In the genomic region with DNA sequence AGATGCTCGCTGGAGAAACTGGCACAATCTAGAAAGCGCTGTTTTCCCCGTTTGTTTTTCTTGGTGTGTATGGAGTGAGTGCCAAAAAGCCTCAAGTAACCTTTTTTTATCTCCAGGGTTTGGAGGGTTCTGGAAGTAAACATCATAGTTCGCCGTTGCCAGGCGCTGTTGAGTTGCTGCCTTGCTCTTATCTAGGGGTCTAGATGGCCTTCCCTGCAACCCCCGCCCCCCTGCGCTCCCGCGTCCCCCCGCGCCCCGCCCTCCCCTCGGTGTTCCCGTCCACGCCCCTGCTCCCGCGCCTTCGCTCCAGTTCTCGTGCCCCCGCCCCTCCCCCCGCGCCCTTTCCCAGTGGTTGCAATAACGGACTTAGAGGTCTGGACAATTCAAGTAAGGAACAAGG, we compare ENCODE assay signal across 30 cellular contexts. TPM values are rescaled to one million over a fixed set of nuclear protein-coding genes. Genes with fewer than 3 reads are reported as not detected.
A peak's percentile ranks its signal among the peaks of the same experiment; 100 is the strongest.
DNase-seq lines count a peak whose midpoint lies in the region; ATAC-seq and TF ChIP-seq lines count a peak whose summit lies in the region.
"Had no signal": no experiment of that assay in that cellular context is flagged by ENCODE, and none has a peak within 500 bp of the region (broad histone marks: within the 10 kb centered on the region; RNA-seq: fewer than 3 reads in every experiment).

No MANE protein-coding gene starts in this region.

- 80 to 91% methylated on average over 4 to 24 of the region's 24 CpGs for WGBS in GM23248 (ENCODE audit: low coverage in 1 of 2, low lambda C conversion rate in 2 of 2, missing lambda C conversion rate in 2 of 2), 2 experiments

- no peaks in the 10 kb centered on the region for H3K9me3 ChIP-seq in left ventricle myocardium inferior (replicated peaks)
- H3K9me3 ChIP-seq in GM23248 (ENCODE audit: low read depth), result no peaks in the 10 kb centered on the region
- H3K9me3 ChIP-seq: Caco-2 had no signal

- H3K36me3 Mint-ChIP-seq in activated naive CD8-positive, alpha-beta T cell treated with anti-CD3 and anti-CD28 coated beads, Interleukin-2, amount 50 U/mL, for 24 hours (ENCODE audit: low read depth), result peaks cover 55% of the 10 kb centered on the region

- H3K27ac Mint-ChIP-seq in activated naive CD8-positive, alpha-beta T cell treated with anti-CD3 and anti-CD28 coated beads, Interleukin-2, amount 50 U/mL, for 24 hours, result peak overlapping the region; percentile 67
- H3K27ac Mint-ChIP-seq: B cell; CD8-positive, alpha-beta T cell had no signal

- no peaks in the 10 kb centered on the region for H4K20me1 ChIP-seq in GM23248 (ENCODE audit: insufficient read depth)

- H2AFZ ChIP-seq in GM23248, result no peak overlapping the region

- peaks cover 22% of the 10 kb centered on the region for H3K79me2 ChIP-seq in GM23248 (ENCODE audit: insufficient read depth)

- H3K27ac ChIP-seq in left ventricle myocardium inferior (replicated peaks) (peak overlapping the region; percentile 30), GM23248 (no peak overlapping the region)
- H3K27ac ChIP-seq: C4-2B had no signal

- no peaks in the 10 kb centered on the region for H3K27me3 ChIP-seq in left ventricle myocardium inferior (ENCODE audit: low read depth)
- H3K27me3 ChIP-seq in GM23248 (replicated peaks; ENCODE audit: insufficient read depth), result no peaks in the 10 kb centered on the region

- TF ChIP-seq CTCF in left ventricle myocardium inferior (IDR thresholded peaks at IDR 0.05; ENCODE audit: borderline replicate concordance), result no peak

- H3K27me3 Mint-ChIP-seq in activated naive CD8-positive, alpha-beta T cell treated with anti-CD3 and anti-CD28 coated beads, Interleukin-2, amount 50 U/mL, for 24 hours, result no peaks in the 10 kb centered on the region
- H3K27me3 Mint-ChIP-seq: B cell had no signal

- ATAC-seq in Right ventricle myocardium superior (ENCODE audit: poor library complexity), result peak; percentile 59
- ATAC-seq in activated naive CD8-positive, alpha-beta T cell treated with anti-CD3 and anti-CD28 coated beads, Interleukin-2, amount 50 U/mL, for 24 hours, result no peak
- ATAC-seq: CD8-positive, alpha-beta T cell; HCT116 had no signal

- peaks cover 10% of the 10 kb centered on the region; the same call in 1 of the 2 replicates for H3F3A ChIP-seq in GM23248 (ENCODE audit: insufficient read depth)

- no peaks in the 10 kb centered on the region for H3K9me3 Mint-ChIP-seq in activated naive CD8-positive, alpha-beta T cell treated with anti-CD3 and anti-CD28 coated beads, Interleukin-2, amount 50 U/mL, for 24 hours
- H3K9me3 Mint-ChIP-seq: CD8-positive, alpha-beta T cell had no signal

- DNase-seq in Right ventricle myocardium superior (peak; percentile 46), cardiac septum (ENCODE audit: low spot score) (no peak), left ventricle myocardium inferior (peak; percentile 16), A172 (ENCODE audit: low spot score) (no peak), GM23248 (no peak), inferior parietal cortex (ENCODE audit: extremely low spot score) (no peak)
- no peak for DNase-seq in activated naive CD8-positive, alpha-beta T cell treated with anti-CD3 and anti-CD28 coated beads, Interleukin-2, amount 50 U/mL, for 24 hours
- DNase-seq: Caco-2; CD8-positive, alpha-beta T cell; DMS 273 treated with DMSO at 0.1 percent for 48 hours; DMS79; EL; GDM1; IMR-90; KG1; MM.1S; NCI-H1048; NCI-H1417; NCI-H1694; NCI-H2029 treated with DMSO at 0.1 percent for 48 hours; NCI-H2171; NCI-H226; NCI-H510A; NCI-H69; RPMI8226; SHP77 treated with DMSO at 0.1 percent for 48 hours had no signal

- H3K9me2 ChIP-seq in GM23248 (ENCODE audit: insufficient read depth), result no peaks in the 10 kb centered on the region

- H3K4me1 Mint-ChIP-seq in activated naive CD8-positive, alpha-beta T cell treated with anti-CD3 and anti-CD28 coated beads, Interleukin-2, amount 50 U/mL, for 24 hours, result peaks cover 4% of the 10 kb centered on the region
- H3K4me1 Mint-ChIP-seq: B cell had no signal

- H3K4me3 ChIP-seq in left ventricle myocardium inferior, result no peak overlapping the region
- no peak overlapping the region for H3K4me3 ChIP-seq in GM23248

- no peak overlapping the region for H3K4me3 Mint-ChIP-seq in activated naive CD8-positive, alpha-beta T cell treated with anti-CD3 and anti-CD28 coated beads, Interleukin-2, amount 50 U/mL, for 24 hours
- H3K4me3 Mint-ChIP-seq: B cell; CD8-positive, alpha-beta T cell had no signal

- H3K4me2 ChIP-seq in GM23248 (ENCODE audit: unreplicated experiment), result no peak overlapping the region

- in situ Hi-C loops in GM23248 (cut with MboI), result no loop called here

- H3K4me1 ChIP-seq in left ventricle myocardium inferior, result no peaks in the 10 kb centered on the region
- no peaks in the 10 kb centered on the region for H3K4me1 ChIP-seq in GM23248 (ENCODE audit: insufficient read depth)
- H3K4me1 ChIP-seq: Caco-2 had no signal

- intact Hi-C loops in Right ventricle myocardium superior (cut with DNase I) (no loop called here), cardiac septum (cut with DNase I) (no loop called here), left ventricle myocardium inferior (cut with micrococcal nuclease) (no loop called here)

- no peak overlapping the region for H3K9ac ChIP-seq in GM23248

- H3K36me3 ChIP-seq in left ventricle myocardium inferior, result peaks cover 33% of the 10 kb centered on the region
- H3K36me3 ChIP-seq in GM23248 (ENCODE audit: low read depth), result peaks cover 39% of the 10 kb centered on the region

RNA-seq across cellular contexts. Expression of gene GCNA, which starts 0.6 kb away (rescaled TPM):
- 2.2 TPM for total RNA-seq in Right ventricle myocardium superior
- total RNA-seq in cardiac septum, result 1.4 TPM
- 1.4 TPM for total RNA-seq in left ventricle myocardium inferior
- 0.07 and 1.2 TPM in 2 replicates for total RNA-seq in A172 (2014; rRNA removed; shearing (Covaris generic))
- 2.2 and 2.5 TPM in 2 replicates for total RNA-seq in GM23248 (2014; rRNA removed; shearing (Covaris generic))
- 0.99 and 1.5 TPM in 2 replicates for polyA plus RNA-seq in GM23248 (2016; fragmentation: Nextera tagmentation; extraction: Ambion mirVana)

RNA-seq across cellular contexts. Expression of gene CXCR3, which starts 40.6 kb away (rescaled TPM):
- total RNA-seq in Right ventricle myocardium superior (0.22 TPM), cardiac septum (0.13 TPM), left ventricle myocardium inferior (not detected)
- total RNA-seq in A172 (2014; rRNA removed; shearing (Covaris generic)), result not detected in 2 replicates
- total RNA-seq in GM23248 (2014; rRNA removed; shearing (Covaris generic)), result not detected in 2 replicates
- not detected in 2 replicates for polyA plus RNA-seq in GM23248 (2016; fragmentation: Nextera tagmentation; extraction: Ambion mirVana)
- total RNA-seq: Caco-2, H1, IMR-90 had no signal
- polyA plus RNA-seq: H1, IMR-90 had no signal

RNA-seq across cellular contexts. Expression of gene OGT, which starts 44.8 kb away (rescaled TPM):
- total RNA-seq in Right ventricle myocardium superior (72.7 TPM), cardiac septum (88.0 TPM), left ventricle myocardium inferior (83.8 TPM)
- 51.9 and 55.3 TPM in 2 replicates for total RNA-seq in A172 (2014; rRNA removed; shearing (Covaris generic))
- total RNA-seq in GM23248 (2014; rRNA removed; shearing (Covaris generic)), result 97.1 and 119 TPM in 2 replicates
- polyA plus RNA-seq in GM23248 (2016; fragmentation: Nextera tagmentation; extraction: Ambion mirVana), result 31.5 and 42.1 TPM in 2 replicates

Comparison
In these comparisons a context has a peak if more than half of its experiments do, and no peak if none do; other contexts are left out.
1. DNase-seq: peak in Right ventricle myocardium superior (single experiment) and left ventricle myocardium inferior (single experiment); none in cardiac septum (single experiment), activated naive CD8-positive, alpha-beta T cell treated with anti-CD3 and anti-CD28 coated beads, Interleukin-2, amount 50 U/mL, for 24 hours (single experiment), A172 (single experiment), GM23248 (single experiment) and inferior parietal cortex (single experiment).